Comparison of ENCODE assay signal across 12 cellular contexts in genomic region chr3:45962033-45962432, GRCh38. TPM values are rescaled to one million over a fixed set of nuclear protein-coding genes. Genes with fewer than 3 reads are reported as not detected.
DNase-seq lines count a peak whose midpoint lies in the region; ATAC-seq and TF ChIP-seq lines count a peak whose summit lies in the region.
"Had no signal": no experiment of that assay in that cellular context is flagged by ENCODE, and none has a peak within 500 bp of the region (broad histone marks: within the 10 kb centered on the region; RNA-seq: fewer than 3 reads in every experiment).

No MANE protein-coding gene starts in this region.

- 75% methylated on average over 5 of the region's 5 CpGs for WGBS in esophagus squamous epithelium, 2 donors

- H3K27me3 ChIP-seq in GM06990 (replicated peaks; ENCODE audit: control insufficient read depth, insufficient read depth, low read length) (no peaks in the 10 kb centered on the region), esophagus squamous epithelium (no peaks in the 10 kb centered on the region)
- H3K27me3 ChIP-seq: tibial artery had no signal

- H3K4me3 ChIP-seq in GM06990 (replicated peaks; ENCODE audit: low read depth, low read length) (no peak overlapping the region), esophagus squamous epithelium (no peak overlapping the region)
- H3K4me3 ChIP-seq: tibial artery had no signal

- peaks cover 0 to 35% (median 11%) of the 10 kb centered on the region in 3 donors for H3K4me1 ChIP-seq in esophagus squamous epithelium

- TF ChIP-seq POLR2A in esophagus squamous epithelium (IDR thresholded peaks at IDR 0.05), result no peak

- in situ Hi-C loops in GM13976 (cut with MboI; ENCODE audit: low sequenced_read_pairs, unreplicated experiment), result no loop called here

- H3K4me3 Mint-ChIP-seq in activated T-helper 2 cell treated with anti-CD3 and anti-CD28 coated beads, Interferon-gamma antibody, Interleukin-2, Interleukin-4, amounts not matched to agents 10 μg/mL and 5 μg/mL and 100 μg/mL, durations not matched to agents 14 hours and 24 hours and 36 hours (ENCODE audit: low read depth), result no peak overlapping the region

- H3K27me3 Mint-ChIP-seq in activated T-helper 2 cell treated with anti-CD3 and anti-CD28 coated beads, Interferon-gamma antibody, Interleukin-2, Interleukin-4, amounts not matched to agents 10 μg/mL and 5 μg/mL and 100 μg/mL, durations not matched to agents 14 hours and 24 hours and 36 hours (ENCODE audit: low read depth), result no peaks in the 10 kb centered on the region

- H3K27ac ChIP-seq in esophagus squamous epithelium, result no peak overlapping the region
- H3K27ac ChIP-seq: tibial artery, VCaP had no signal

- peaks cover 4% of the 10 kb centered on the region for H3K9me3 Mint-ChIP-seq in activated T-helper 2 cell treated with anti-CD3 and anti-CD28 coated beads, Interferon-gamma antibody, Interleukin-2, Interleukin-4, amounts not matched to agents 10 μg/mL and 5 μg/mL and 100 μg/mL, durations not matched to agents 14 hours and 24 hours and 36 hours

- peak; percentile 35 for DNase-seq in GM06990 (ENCODE audit: extremely low read depth, insufficient read length)
- peak; percentile 66 for DNase-seq in GM13976 (ENCODE audit: low spot score)
- no peak for DNase-seq in activated T-helper 2 cell treated with anti-CD3 and anti-CD28 coated beads, Interferon-gamma antibody, Interleukin-2, Interleukin-4, amounts not matched to agents 10 μg/mL and 5 μg/mL and 100 μg/mL, durations not matched to agents 14 hours and 24 hours and 36 hours (ENCODE audit: low spot score)
- DNase-seq in putamen (ENCODE audit: low spot score), result no peak
- DNase-seq in left cardiac atrium, result no peak
- no peak for DNase-seq in esophagus squamous epithelium (lab: John Stamatoyannopoulos, UW)
- DNase-seq: islet precursor cell, NCI-H1092 treated with DMSO at 0.1 percent for 48 hours, NCI-H524 treated with DMSO at 0.1 percent for 48 hours, tibial artery had no signal

- H3K27ac Mint-ChIP-seq in activated T-helper 2 cell treated with anti-CD3 and anti-CD28 coated beads, Interferon-gamma antibody, Interleukin-2, Interleukin-4, amounts not matched to agents 10 μg/mL and 5 μg/mL and 100 μg/mL, durations not matched to agents 14 hours and 24 hours and 36 hours, result peak overlapping the region; percentile 63

- ATAC-seq in HG02623 (IDR thresholded peaks at IDR 0.05; ENCODE audit: unreplicated experiment) (peak; percentile 81), left cardiac atrium (no peak)

- no peak for TF ChIP-seq CTCF in GM06990 (IDR thresholded peaks at IDR 0.05; ENCODE audit: insufficient read depth, low read length, poor library complexity, severe bottlenecking)
- no peak for TF ChIP-seq CTCF in GM13976 (IDR thresholded peaks at IDR 0.05; ENCODE audit: borderline replicate concordance, control extremely low read depth, extremely low read depth, insufficient read depth, missing control alignments)
- no peak for TF ChIP-seq CTCF in esophagus squamous epithelium (IDR thresholded peaks at IDR 0.05)

- no peaks in the 10 kb centered on the region for H3K9me3 ChIP-seq in esophagus squamous epithelium
- H3K9me3 ChIP-seq: tibial artery had no signal

- H3K36me3 ChIP-seq in GM06990 (ENCODE audit: control insufficient read depth, insufficient read depth, low read length), result peaks cover 22% of the 10 kb centered on the region
- H3K36me3 ChIP-seq in esophagus squamous epithelium, result peaks cover 54 to 100% (median 73%) of the 10 kb centered on the region in 3 donors

- peaks cover 56% of the 10 kb centered on the region for H3K4me1 Mint-ChIP-seq in activated T-helper 2 cell treated with anti-CD3 and anti-CD28 coated beads, Interferon-gamma antibody, Interleukin-2, Interleukin-4, amounts not matched to agents 10 μg/mL and 5 μg/mL and 100 μg/mL, durations not matched to agents 14 hours and 24 hours and 36 hours (ENCODE audit: low read depth)

- H3K36me3 Mint-ChIP-seq in activated T-helper 2 cell treated with anti-CD3 and anti-CD28 coated beads, Interferon-gamma antibody, Interleukin-2, Interleukin-4, amounts not matched to agents 10 μg/mL and 5 μg/mL and 100 μg/mL, durations not matched to agents 14 hours and 24 hours and 36 hours (ENCODE audit: low read depth), result peaks cover 99% of the 10 kb centered on the region

- intact Hi-C loops in activated T-helper 2 cell treated with anti-CD3 and anti-CD28 coated beads, Interferon-gamma antibody, Interleukin-2, Interleukin-4, amounts not matched to agents 10 μg/mL and 5 μg/mL and 100 μg/mL, durations not matched to agents 14 hours and 24 hours and 36 hours (cut with micrococcal nuclease), result loop anchor here (1.0 kb wide), 1 partner anchor 11 kb away; no protein-coding TSS in a partner anchor
- intact Hi-C loops in left cardiac atrium (cut with DNase I) (no loop called here), esophagus squamous epithelium (cut with DNase I) (no loop called here)

RNA-seq across cellular contexts. Expression of gene CXCR6, which starts 18.8 kb away (rescaled TPM):
- 9.3 and 10.7 TPM in 2 replicates for total RNA-seq in activated T-helper 2 cell treated with anti-CD3 and anti-CD28 coated beads, Interferon-gamma antibody, Interleukin-2, Interleukin-4, amounts not matched to agents 10 μg/mL and 5 μg/mL and 100 μg/mL, durations not matched to agents 14 hours and 24 hours and 36 hours
- 1 to 10 TPM in 1 of 2 donors, under 1 TPM in 1; 0.39 to 2.6 TPM for total RNA-seq in left cardiac atrium
- total RNA-seq in esophagus squamous epithelium, result 10 to 100 TPM in 1 of 4 donors, 1 to 10 TPM in 3; 1.7 to 12.0 (median 4.4) TPM

RNA-seq across cellular contexts. Expression of gene FYCO1, which starts 33.6 kb away (rescaled TPM):
- 19.6 and 20.2 TPM in 2 replicates for total RNA-seq in activated T-helper 2 cell treated with anti-CD3 and anti-CD28 coated beads, Interferon-gamma antibody, Interleukin-2, Interleukin-4, amounts not matched to agents 10 μg/mL and 5 μg/mL and 100 μg/mL, durations not matched to agents 14 hours and 24 hours and 36 hours
- 10 to 100 TPM; 64.4 to 91.9 TPM for total RNA-seq in left cardiac atrium
- total RNA-seq in esophagus squamous epithelium, result 10 to 100 TPM; 17.8 to 33.3 (median 25.0) TPM

Comparison
In these comparisons a context has a peak if more than half of its experiments do, and no peak if none do; other contexts are left out.
1. DNase-seq: peak in GM06990 (single experiment) and GM13976 (single experiment); none in activated T-helper 2 cell treated with anti-CD3 and anti-CD28 coated beads, Interferon-gamma antibody, Interleukin-2, Interleukin-4, amounts not matched to agents 10 μg/mL and 5 μg/mL and 100 μg/mL, durations not matched to agents 14 hours and 24 hours and 36 hours (single experiment), putamen (single experiment), left cardiac atrium (single experiment) and esophagus squamous epithelium (single experiment).